ENCODE assay signal across 8 cellular contexts in genomic region chr6:168677318-168677781, GRCh38.
DNase-seq lines count a peak whose midpoint lies in the region; FAIRE-seq and TF ChIP-seq lines count a peak whose summit lies in the region.
"Not testable (repeated sequence)": the region's sequence is repeated elsewhere in the genome, so short reads cannot be mapped to it uniquely, and the experiment has no call there.

No MANE protein-coding gene starts in this region.

- peak overlapping the region; percentile 38 for H3K27ac Mint-ChIP-seq in nephron progenitor cell

- H3K36me3 Mint-ChIP-seq in nephron progenitor cell (ENCODE audit: low read depth) = not testable (repeated sequence)

- peaks cover 25% of the 10 kb centered on the region for H3K9me3 Mint-ChIP-seq in nephron progenitor cell

- in situ Hi-C loops in Caki2 (cut with HindIII; ENCODE audit: low pct_unique_long_range_greater_than_20kb, low sequenced_read_pairs) = not testable (repeated sequence)

- H3K4me1 Mint-ChIP-seq in nephron progenitor cell = peaks cover 51% of the 10 kb centered on the region

- TF ChIP-seq CTCF in bronchial epithelial cell (IDR thresholded peaks at IDR 0.05; ENCODE audit: insufficient read depth, low read length, severe bottlenecking); epithelial cell of proximal tubule (conservative IDR thresholded peaks at IDR 0.05; ENCODE audit: low read depth, low read length); kidney epithelial cell (IDR thresholded peaks at IDR 0.05; ENCODE audit: insufficient read depth, low read length, poor library complexity, severe bottlenecking); nephron progenitor cell (IDR thresholded peaks at IDR 0.05): not testable (repeated sequence)

- not testable (repeated sequence) for H3K27me3 ChIP-seq in bronchial epithelial cell (ENCODE audit: control insufficient read depth, insufficient read depth, low read length); kidney epithelial cell (ENCODE audit: control insufficient read depth, insufficient read depth, low read length)

- not testable (repeated sequence) for H3K4me3 ChIP-seq in bronchial epithelial cell (ENCODE audit: low read depth, low read length); epithelial cell of proximal tubule (ENCODE audit: low read depth, low read length); kidney epithelial cell (ENCODE audit: low read depth, low read length)

- H3K36me3 ChIP-seq in bronchial epithelial cell (ENCODE audit: control insufficient read depth, insufficient read depth, low read length); kidney epithelial cell (ENCODE audit: control insufficient read depth, insufficient read depth, low read length): not testable (repeated sequence)

- FAIRE-seq in bronchial epithelial cell (lab: Jason Lieb, UNC) = not testable (repeated sequence)

- DNase-seq in Caki2 (ENCODE audit: low read depth) = peak; percentile 50
- peak; percentile 2 for DNase-seq in HK-2 (ENCODE audit: unreplicated experiment)
- DNase-seq in NCI-H524 (lab: John Stamatoyannopoulos, UW) = peak; percentile 7 to 32
- DNase-seq in bronchial epithelial cell (ENCODE audit: low read depth) = peak; percentile 16
- peak; percentile 30 for DNase-seq in epithelial cell of proximal tubule (ENCODE audit: low read depth)
- DNase-seq in kidney epithelial cell (ENCODE audit: low read depth) = peak; percentile 50
- not testable (repeated sequence) for DNase-seq in nephron progenitor cell
- DNase-seq in renal cortical epithelial cell (ENCODE audit: low read depth) = peak; percentile 87

- H3K4me3 Mint-ChIP-seq in nephron progenitor cell = peak overlapping the region; percentile 15

- not testable (repeated sequence) for H3K27me3 Mint-ChIP-seq in nephron progenitor cell (ENCODE audit: low read depth, poor library complexity)
